Comparison of ENCODE assay signal across 27 cellular contexts in genomic region chr1:77624102-77624501, GRCh38.
"Had no signal": no experiment of that assay in that cellular context is flagged by ENCODE, and none has a peak within 500 bp of the region (broad histone marks: within the 10 kb centered on the region; RNA-seq: fewer than 3 reads in every experiment).

No MANE protein-coding gene starts in this region.

- H3K4me3 Mint-ChIP-seq: activated CD8-positive, alpha-beta T cell treated with anti-CD3 and anti-CD28 coated beads, Interleukin-2, amount 10 ng/mL, durations not matched to agents 7 days and 5 days; activated naive CD4-positive, alpha-beta T cell treated with anti-CD3 and anti-CD28 coated beads, Interleukin-2, amount 50 U/mL, for 24 hours; IgD-negative memory B cell; T-helper 1 cell treated with Interleukin-12 subunit alpha and Interleukin-12 subunit beta and Interleukin-4 antibody, amounts not matched to agents 30 μg/mL and 1 μg/mL, for 36 hours had no signal

- H3K9me3 ChIP-seq: SJSA1 had no signal

- H3K4me1 ChIP-seq: SJSA1 had no signal

- H3K9me3 Mint-ChIP-seq: activated naive CD4-positive, alpha-beta T cell treated with anti-CD3 and anti-CD28 coated beads, Interleukin-2, amount 50 U/mL, for 24 hours; IgD-negative memory B cell; T-helper 1 cell treated with Interleukin-12 subunit alpha and Interleukin-12 subunit beta and Interleukin-4 antibody, amounts not matched to agents 30 μg/mL and 1 μg/mL, for 36 hours had no signal

- H3K27ac ChIP-seq: KMS-11, SJSA1 had no signal

- H3K4me3 ChIP-seq: SJSA1 had no signal

- H3K4me2 ChIP-seq: KMS-11 had no signal

- H3K27me3 ChIP-seq: SJSA1 had no signal

- ATAC-seq: activated CD8-positive, alpha-beta T cell treated with anti-CD3 and anti-CD28 coated beads, Interleukin-2, amount 10 ng/mL, durations not matched to agents 7 days and 5 days; Panc1 had no signal

- H3K9ac ChIP-seq: KMS-11 had no signal

- H3K27ac Mint-ChIP-seq: activated CD8-positive, alpha-beta T cell treated with anti-CD3 and anti-CD28 coated beads, Interleukin-2, amount 10 ng/mL, durations not matched to agents 7 days and 5 days; activated naive CD4-positive, alpha-beta T cell treated with anti-CD3 and anti-CD28 coated beads, Interleukin-2, amount 50 U/mL, for 24 hours; T-helper 1 cell treated with Interleukin-12 subunit alpha and Interleukin-12 subunit beta and Interleukin-4 antibody, amounts not matched to agents 30 μg/mL and 1 μg/mL, for 36 hours had no signal

- DNase-seq: activated CD4-positive, alpha-beta T cell treated with anti-CD3 and anti-CD28 coated beads for 48 hours; activated CD4-positive, alpha-beta T cell treated with anti-CD3 and anti-CD28 coated beads, Interleukin-2, amount 50 U/mL, for 4 hours; activated CD4-positive, CD25-positive, alpha-beta regulatory T cell treated with anti-CD3 and anti-CD28 coated beads, Interleukin-2, amount 50 U/mL, for 72 hours; activated CD8-positive, alpha-beta memory T cell treated with anti-CD3 and anti-CD28 coated beads, Interleukin-2, amount 50 U/mL, for 48 hours; activated CD8-positive, alpha-beta T cell treated with anti-CD3 and anti-CD28 coated beads, Interleukin-2, amount 10 ng/mL, durations not matched to agents 7 days and 5 days; activated effector memory CD4-positive, alpha-beta T cell treated with Interleukin-2 at 50 U/mL for 16 hours; activated naive CD4-positive, alpha-beta T cell; activated T-cell treated with anti-CD3 and anti-CD28 coated beads, Interleukin-2, amount 50 U/mL, for 1 hour; aorta; MV-4-11; NCI-H1092 treated with DMSO at 0.1 percent for 48 hours; NCI-H1417 treated with DMSO at 0.1 percent for 48 hours; NCI-H1694; NCI-H2029; NCI-H2107; NCI-H2171 treated with DMSO at 0.1 percent for 48 hours; NCI-H226; NCI-H526; OCI-M1; RPMI8226; SHP77 had no signal

- H3K27me3 Mint-ChIP-seq: activated naive CD4-positive, alpha-beta T cell treated with anti-CD3 and anti-CD28 coated beads, Interleukin-2, amount 50 U/mL, for 24 hours; IgD-negative memory B cell had no signal
